In the genomic region with DNA sequence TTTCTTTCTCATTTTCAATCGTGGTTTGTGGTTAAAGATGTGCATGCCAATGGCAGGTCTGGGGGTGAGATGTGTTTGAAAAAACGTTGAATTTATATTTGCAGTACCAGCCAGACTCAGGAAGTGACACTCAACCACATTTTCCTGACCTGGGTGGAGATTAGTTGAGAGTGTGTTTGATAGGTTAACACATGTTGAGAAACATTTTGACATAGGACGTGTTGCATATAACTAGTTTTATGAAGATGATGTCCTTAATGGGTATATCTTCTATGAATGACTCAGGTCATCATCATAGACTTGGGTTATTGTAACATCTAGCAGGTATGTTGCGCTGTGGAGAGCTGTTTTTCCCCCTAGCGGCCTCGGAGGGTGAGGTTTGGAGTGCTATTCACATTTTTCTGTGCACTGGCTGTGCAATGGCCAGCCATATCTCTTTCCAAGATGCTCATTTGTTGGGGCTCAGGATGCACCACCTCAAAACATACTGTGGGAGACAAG, we compare ENCODE assay signal across 8 cellular contexts. TPM values are rescaled to one million over a fixed set of nuclear protein-coding genes. Genes with fewer than 3 reads are reported as not detected.
DNase-seq lines count a peak whose midpoint lies in the region; ATAC-seq and TF ChIP-seq lines count a peak whose summit lies in the region.

No MANE protein-coding gene starts in this region.

- peak; percentile 85 for ATAC-seq in GM18498 (IDR thresholded peaks at IDR 0.05; ENCODE audit: unreplicated experiment)
- peak; percentile 76 for ATAC-seq in HG02623 (IDR thresholded peaks at IDR 0.05; ENCODE audit: unreplicated experiment)

- intact Hi-C loops in cardiac septum (cut with DNase I) = no loop called here

- TF ChIP-seq POLR2A in NB4 (IDR thresholded peaks at IDR 0.05; ENCODE audit: extremely low read depth, insufficient read length) = no peak

- peak; percentile 87 for TF ChIP-seq CTCF in NB4 (IDR thresholded peaks at IDR 0.05; ENCODE audit: low read depth, low read length)

- peak overlapping the region; percentile 35 for H3K4me3 ChIP-seq in NB4 (ENCODE audit: low read depth, low read length)

- DNase-seq in NB4 (ENCODE audit: low read depth) = peak; percentile 99
- peak in 2 of 3 experiments; percentile 54 to 59 for DNase-seq in activated CD8-positive, alpha-beta memory T cell treated with anti-CD3 and anti-CD28 coated beads for 48 hours (ENCODE audit: low read depth in 2 of 3, low spot score in 2 of 3)
- peak; percentile 62 for DNase-seq in kidney glomerular epithelial cell (lab: John Stamatoyannopoulos, UW)
- DNase-seq in NCI-H748 treated with DMSO at 0.1 percent for 48 hours (lab: John Stamatoyannopoulos, UW) = no peak
- no peak for DNase-seq in NCI-H1694 treated with DMSO at 0.1 percent for 48 hours (lab: John Stamatoyannopoulos, UW)
- DNase-seq in cardiac septum (ENCODE audit: low spot score) = no peak

RNA-seq across cellular contexts. Expression of gene CD38, which starts 21.7 kb away (rescaled TPM):
- 0.92 TPM for total RNA-seq in cardiac septum

RNA-seq across cellular contexts. Expression of gene BST1, which starts 53.5 kb away (rescaled TPM):
- 2.5 TPM for total RNA-seq in cardiac septum

Comparison
In these comparisons a context has a peak if more than half of its experiments do, and no peak if none do; other contexts are left out.
1. DNase-seq: peak in NB4 (single experiment), activated CD8-positive, alpha-beta memory T cell treated with anti-CD3 and anti-CD28 coated beads for 48 hours (2 of 3) and kidney glomerular epithelial cell (single experiment); none in NCI-H748 treated with DMSO at 0.1 percent for 48 hours (single experiment), NCI-H1694 treated with DMSO at 0.1 percent for 48 hours (single experiment) and cardiac septum (single experiment).